Comparison of ENCODE assay signal across 24 cellular contexts in the genomic region with DNA sequence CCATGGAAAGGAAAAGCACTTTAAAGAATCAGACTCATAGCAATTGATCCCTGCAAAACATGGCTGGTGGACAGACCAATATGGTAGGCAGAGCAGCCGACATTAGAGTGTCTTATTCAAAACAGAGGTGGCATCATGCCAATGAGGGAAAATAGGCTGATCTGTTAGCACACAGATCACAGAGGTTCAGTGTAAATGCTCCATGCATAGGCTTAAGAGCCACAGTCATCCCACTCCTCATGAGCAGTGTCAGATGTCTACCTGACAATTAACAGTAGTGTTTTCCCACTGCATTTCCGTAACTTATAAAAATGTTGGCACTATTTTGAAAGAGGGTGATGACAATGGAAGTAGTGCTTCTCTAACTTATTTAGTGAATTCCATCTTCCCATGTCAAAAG.
"Had no signal": no experiment of that assay in that cellular context is flagged by ENCODE, and none has a peak within 500 bp of the region (broad histone marks: within the 10 kb centered on the region; RNA-seq: fewer than 3 reads in every experiment).

No MANE protein-coding gene starts in this region.

- H3K27me3 Mint-ChIP-seq: activated CD4-positive, alpha-beta memory T cell treated with anti-CD3 and anti-CD28 coated beads, Interleukin-2, amount 10 ng/mL, durations not matched to agents 7 days and 5 days; activated CD4-positive, alpha-beta T cell treated with anti-CD3 and anti-CD28 coated beads for 36 hours; activated naive CD4-positive, alpha-beta T cell treated with anti-CD3 and anti-CD28 coated beads, Interleukin-2, amount 10 ng/mL, durations not matched to agents 7 days and 5 days; activated naive CD8-positive, alpha-beta T cell treated with anti-CD3 and anti-CD28 coated beads, Interleukin-2, amount 10 ng/mL, durations not matched to agents 7 days and 5 days; activated T-helper 17 cell treated with anti-CD3 and anti-CD28 coated beads, Interleukin-2, amount 50 U/mL, for 72 hours; dendritic cell treated with granulocyte-macrophage colony-stimulating factor and Interleukin-4, amounts not matched to agents 40 ng/mL and 50 ng/mL, for 4 days had no signal

- H3K9me3 Mint-ChIP-seq: activated naive CD4-positive, alpha-beta T cell treated with anti-CD3 and anti-CD28 coated beads, Interleukin-2, amount 10 ng/mL, durations not matched to agents 7 days and 5 days; activated T-helper 17 cell treated with anti-CD3 and anti-CD28 coated beads, Interleukin-2, amount 50 U/mL, for 72 hours; dendritic cell treated with granulocyte-macrophage colony-stimulating factor and Interleukin-4, amounts not matched to agents 40 ng/mL and 50 ng/mL, for 4 days had no signal

- H3K4me3 ChIP-seq: adrenal gland had no signal

- ATAC-seq: activated CD4-positive, alpha-beta T cell treated with anti-CD3 and anti-CD28 coated beads for 36 hours; activated T-helper 17 cell treated with anti-CD3 and anti-CD28 coated beads, Interleukin-2, amount 50 U/mL, for 72 hours; PC-3 had no signal

- H3K4me1 Mint-ChIP-seq: activated CD4-positive, alpha-beta T cell treated with anti-CD3 and anti-CD28 coated beads for 36 hours; activated naive CD4-positive, alpha-beta T cell treated with anti-CD3 and anti-CD28 coated beads, Interleukin-2, amount 10 ng/mL, durations not matched to agents 7 days and 5 days; activated T-helper 17 cell treated with anti-CD3 and anti-CD28 coated beads, Interleukin-2, amount 50 U/mL, for 72 hours had no signal

- DNase-seq: activated CD4-positive, alpha-beta memory T cell treated with anti-CD3 and anti-CD28 coated beads, Interleukin-2, amount 10 ng/mL, durations not matched to agents 7 days and 5 days; activated CD4-positive, alpha-beta T cell treated with anti-CD3 and anti-CD28 coated beads for 36 hours; activated CD4-positive, alpha-beta T cell treated with anti-CD3 and anti-CD28 coated beads, Interleukin-2, amount 50 U/mL, for 1 hour; activated gamma-delta T cell treated with Interleukin-2 at 50 U/mL for 16 hours; activated naive CD4-positive, alpha-beta T cell treated with anti-CD3 and anti-CD28 coated beads, Interleukin-2, amount 10 ng/mL, durations not matched to agents 7 days and 5 days; activated naive CD8-positive, alpha-beta T cell treated with anti-CD3 and anti-CD28 coated beads, Interleukin-2, amount 10 ng/mL, durations not matched to agents 7 days and 5 days; activated T-cell treated with anti-CD3 and anti-CD28 coated beads for 4 hours; activated T-cell treated with anti-CD3 and anti-CD28 coated beads, Interleukin-2, amount 50 U/mL, for 48 hours; adrenal gland; anterior cingulate cortex; cerebellar nuclear complex; Kasumi-1; NCI-H1105 treated with DMSO at 0.1 percent for 48 hours; NCI-H1436 treated with DMSO at 0.1 percent for 48 hours; NCI-H1930; NCI-H2107; NCI-H446 treated with DMSO at 0.1 percent for 48 hours; NCI-H524 treated with DMSO at 0.1 percent for 48 hours; PC-3; SHP77 treated with DMSO at 0.1 percent for 48 hours; T-helper 1 cell had no signal

- H3K4me1 ChIP-seq: adrenal gland had no signal

- H3K9me3 ChIP-seq: adrenal gland had no signal

- H3K27me3 ChIP-seq: adrenal gland had no signal

- H3K27ac ChIP-seq: adrenal gland, VCaP had no signal

- H3K27ac Mint-ChIP-seq: activated CD4-positive, alpha-beta memory T cell treated with anti-CD3 and anti-CD28 coated beads, Interleukin-2, amount 10 ng/mL, durations not matched to agents 7 days and 5 days; activated CD4-positive, alpha-beta T cell treated with anti-CD3 and anti-CD28 coated beads for 36 hours; activated naive CD4-positive, alpha-beta T cell treated with anti-CD3 and anti-CD28 coated beads, Interleukin-2, amount 10 ng/mL, durations not matched to agents 7 days and 5 days; activated naive CD8-positive, alpha-beta T cell treated with anti-CD3 and anti-CD28 coated beads, Interleukin-2, amount 10 ng/mL, durations not matched to agents 7 days and 5 days; activated T-helper 17 cell treated with anti-CD3 and anti-CD28 coated beads, Interleukin-2, amount 50 U/mL, for 72 hours; dendritic cell treated with granulocyte-macrophage colony-stimulating factor and Interleukin-4, amounts not matched to agents 40 ng/mL and 50 ng/mL, for 4 days had no signal

- H3K4me3 Mint-ChIP-seq: activated CD4-positive, alpha-beta memory T cell treated with anti-CD3 and anti-CD28 coated beads, Interleukin-2, amount 10 ng/mL, durations not matched to agents 7 days and 5 days; activated CD4-positive, alpha-beta T cell treated with anti-CD3 and anti-CD28 coated beads for 36 hours; activated naive CD4-positive, alpha-beta T cell treated with anti-CD3 and anti-CD28 coated beads, Interleukin-2, amount 10 ng/mL, durations not matched to agents 7 days and 5 days; activated naive CD8-positive, alpha-beta T cell treated with anti-CD3 and anti-CD28 coated beads, Interleukin-2, amount 10 ng/mL, durations not matched to agents 7 days and 5 days; activated T-helper 17 cell treated with anti-CD3 and anti-CD28 coated beads, Interleukin-2, amount 50 U/mL, for 72 hours; dendritic cell treated with granulocyte-macrophage colony-stimulating factor and Interleukin-4, amounts not matched to agents 40 ng/mL and 50 ng/mL, for 4 days had no signal
